1 cellular context compared by ENCODE assay signal in the genomic region with DNA sequence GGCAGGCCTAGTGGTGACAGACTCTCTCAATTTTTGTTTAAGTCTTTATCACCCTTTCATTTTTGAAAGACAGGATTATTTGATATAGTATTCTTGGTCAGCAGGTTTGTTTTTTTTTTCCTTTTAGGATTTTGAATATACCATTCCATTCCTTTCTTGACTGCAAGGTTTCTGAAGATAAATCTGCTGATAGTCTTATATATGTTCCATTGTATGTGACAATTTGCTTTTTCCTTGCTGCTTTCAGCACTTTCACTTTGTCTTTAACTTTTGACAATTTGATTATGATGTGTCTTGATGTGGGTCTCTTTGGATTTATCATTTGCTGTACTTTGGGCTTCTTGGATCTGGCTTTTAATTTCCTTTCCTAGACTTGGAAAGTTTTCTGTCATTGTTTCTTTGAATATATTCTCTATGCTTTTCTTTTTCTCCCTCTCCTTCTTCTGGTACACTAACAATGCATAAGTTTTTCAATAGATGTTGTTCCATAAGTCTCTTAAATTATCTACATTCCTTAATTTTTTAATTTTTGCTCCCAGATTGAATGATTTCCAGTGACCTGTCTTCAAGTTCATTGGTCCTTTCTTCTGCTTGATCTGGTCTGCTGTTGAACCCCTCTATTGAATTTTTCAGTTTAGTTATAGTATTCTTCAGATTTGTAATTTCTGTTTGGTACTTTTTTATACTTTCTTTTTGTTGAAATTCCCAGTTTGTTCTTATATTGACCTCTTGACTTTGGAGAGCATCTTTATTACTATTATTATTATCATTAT.
TF ChIP-seq lines count a peak whose summit lies in the region.

No MANE protein-coding gene starts in this region.

TF ChIP-seq in SK-N-SH, 30 proteins besides CTCF, POLR2A, EP300 and RAD21 (continued from another document):
- no peak for TF ChIP-seq EZH2phosphoT487 (IDR thresholded peaks at IDR 0.05; ENCODE audit: borderline replicate concordance, low read depth)
